12 cellular contexts compared by ENCODE assay signal in genomic region chr9:34884732-34885131, GRCh38.
DNase-seq lines count a peak whose midpoint lies in the region; ATAC-seq and TF ChIP-seq lines count a peak whose summit lies in the region.
"Had no signal": no experiment of that assay in that cellular context is flagged by ENCODE, and none has a peak within 500 bp of the region (broad histone marks: within the 10 kb centered on the region; RNA-seq: fewer than 3 reads in every experiment).

No MANE protein-coding gene starts in this region.

- H3K79me2 ChIP-seq in smooth muscle cell (ENCODE audit: low read depth): no peaks in the 10 kb centered on the region

- DNase-seq in GM10248 (ENCODE audit: extremely low spot score): peak; percentile 39
- DNase-seq in activated naive CD4-positive, alpha-beta T cell treated with anti-CD3 and anti-CD28 coated beads, Interleukin-2, amount 50 U/mL, for 72 hours (ENCODE audit: low spot score in 2 of 2): peak; percentile 27 to 64
- DNase-seq in smooth muscle cell (lab: John Stamatoyannopoulos, UW; ENCODE audit: unreplicated experiment): no peak
- no peak for DNase-seq in cortex of kidney (lab: John Stamatoyannopoulos, UW)
- DNase-seq in MG63: no peak
- DNase-seq in cerebellum (ENCODE audit: low spot score): no peak
- DNase-seq: effector memory CD4-positive, alpha-beta T cell; IMR-90; kidney had no signal

- no peaks in the 10 kb centered on the region for H3K9me3 ChIP-seq in smooth muscle cell (replicated peaks; ENCODE audit: low read depth)
- H3K9me3 ChIP-seq in MG63: no peaks in the 10 kb centered on the region
- H3K9me3 ChIP-seq: BLaER1 had no signal

- POLR2A ChIA-PET in GM10248 (lab: Yijun Ruan, JAX): no interaction called here

- H3K27me3 ChIP-seq in smooth muscle cell (ENCODE audit: low read depth) (peaks cover 8% of the 10 kb centered on the region), MG63 (no peaks in the 10 kb centered on the region)
- H3K27me3 ChIP-seq: BLaER1 had no signal

- CTCF ChIA-PET in GM10248 (lab: Yijun Ruan, JAX): interaction anchor here (1.1 kb wide), 1 partner anchor 15 kb away, joined by 4 read pairs; no protein-coding TSS in a partner anchor

- TF ChIP-seq CTCF in GM10248 (IDR thresholded peaks at IDR 0.05; ENCODE audit: control extremely low read depth, extremely low read depth, low read depth, missing control alignments) (no peak), smooth muscle cell (IDR thresholded peaks at IDR 0.05; ENCODE audit: borderline replicate concordance, insufficient read depth, poor library complexity, severe bottlenecking) (no peak)

- no peaks in the 10 kb centered on the region for H3F3A ChIP-seq in smooth muscle cell (ENCODE audit: low read depth)

- no peak overlapping the region for H2AFZ ChIP-seq in smooth muscle cell (ENCODE audit: low read depth)

- H3K27ac Mint-ChIP-seq in activated naive CD4-positive, alpha-beta T cell treated with anti-CD3 and anti-CD28 coated beads, Interleukin-2, amount 50 U/mL, for 72 hours: peak overlapping the region in 1 of 2 donors; percentile 18

- WGBS in smooth muscle cell (ENCODE audit: low lambda C conversion rate): 80% methylated on average over 2 of the region's 2 CpGs

- no peaks in the 10 kb centered on the region for H3K36me3 ChIP-seq in smooth muscle cell (ENCODE audit: low read depth)
- no peaks in the 10 kb centered on the region for H3K36me3 ChIP-seq in MG63
- H3K36me3 ChIP-seq: BLaER1 had no signal

- no peak overlapping the region for H3K9ac ChIP-seq in smooth muscle cell (ENCODE audit: low read depth)
- H3K9ac ChIP-seq: BLaER1 had no signal

- H4K20me1 ChIP-seq in smooth muscle cell (ENCODE audit: low read depth): no peaks in the 10 kb centered on the region
- H4K20me1 ChIP-seq: BLaER1 had no signal

- H3K4me1 ChIP-seq in smooth muscle cell (ENCODE audit: low read depth): no peaks in the 10 kb centered on the region
- H3K4me1 ChIP-seq: BLaER1 had no signal

- no peak overlapping the region for H3K27ac ChIP-seq in smooth muscle cell (ENCODE audit: low read depth)
- H3K27ac ChIP-seq: BLaER1 had no signal

- H3K36me3 Mint-ChIP-seq in activated naive CD4-positive, alpha-beta T cell treated with anti-CD3 and anti-CD28 coated beads, Interleukin-2, amount 50 U/mL, for 72 hours: no peaks in the 10 kb centered on the region

- ATAC-seq in GM19395 (IDR thresholded peaks at IDR 0.05; ENCODE audit: unreplicated experiment) (peak; percentile 75), HG03159 (IDR thresholded peaks at IDR 0.05; ENCODE audit: unreplicated experiment) (peak; percentile 68)
- ATAC-seq in activated naive CD4-positive, alpha-beta T cell treated with anti-CD3 and anti-CD28 coated beads, Interleukin-2, amount 50 U/mL, for 72 hours: peak; percentile 96 to 98

- no peak overlapping the region for H3K4me2 ChIP-seq in smooth muscle cell
- H3K4me2 ChIP-seq: BLaER1 had no signal

- no peaks in the 10 kb centered on the region for H3K9me3 Mint-ChIP-seq in activated naive CD4-positive, alpha-beta T cell treated with anti-CD3 and anti-CD28 coated beads, Interleukin-2, amount 50 U/mL, for 72 hours

- H3K4me3 ChIP-seq in smooth muscle cell (no peak overlapping the region), MG63 (no peak overlapping the region)
- H3K4me3 ChIP-seq: BLaER1 had no signal

Comparison
In these comparisons a context has a peak if more than half of its experiments do, and no peak if none do; other contexts are left out.
1. DNase-seq: peak in GM10248 (single experiment) and activated naive CD4-positive, alpha-beta T cell treated with anti-CD3 and anti-CD28 coated beads, Interleukin-2, amount 50 U/mL, for 72 hours (2 of 2); none in smooth muscle cell (single experiment), cortex of kidney (single experiment), MG63 (single experiment) and cerebellum (single experiment).
2. Peak in every context shown above with its lines, with median percentiles within 50 percentile points of each other: ATAC-seq.